ENCODE assay signal across 8 cellular contexts in the genomic region with DNA sequence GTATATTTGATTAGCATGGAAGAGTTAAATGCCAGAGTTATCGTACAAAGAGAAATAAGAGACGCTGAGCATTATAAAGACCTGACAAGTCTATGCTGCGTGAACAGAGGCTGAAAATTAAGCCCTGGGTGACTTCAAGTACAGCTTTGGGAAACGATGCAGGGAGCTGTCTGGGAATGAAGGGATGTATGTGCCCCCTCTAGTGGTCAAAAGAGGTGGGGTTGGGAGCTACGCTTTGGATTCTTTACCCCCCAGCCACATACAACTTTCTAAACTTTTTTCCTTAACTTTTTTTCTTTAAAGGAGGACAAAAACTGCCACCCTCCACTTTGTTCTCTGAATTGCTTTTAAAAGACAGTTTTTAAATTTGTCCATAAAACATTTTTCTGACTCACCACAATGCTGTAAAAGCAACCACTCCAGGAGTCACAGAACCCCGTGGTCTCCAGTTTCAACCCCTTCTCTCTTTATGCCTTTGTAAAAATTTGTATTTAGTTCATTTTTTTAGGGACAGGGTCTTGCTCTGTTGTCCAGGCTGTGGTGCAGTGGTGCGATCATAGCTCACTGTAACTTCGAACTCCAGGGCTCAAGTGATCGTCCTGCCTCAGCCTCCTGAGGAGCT. TPM values are rescaled to one million over a fixed set of nuclear protein-coding genes. Genes with fewer than 3 reads are reported as not detected.
A peak's percentile ranks its signal among the peaks of the same experiment; 100 is the strongest.
DNase-seq lines count a peak whose midpoint lies in the region; ATAC-seq, FAIRE-seq and TF ChIP-seq lines count a peak whose summit lies in the region.

No MANE protein-coding gene starts in this region.

- FAIRE-seq in pancreas (lab: Jason Lieb, UNC) = peak; percentile 43

- H3K9me2 ChIP-seq in Loucy (replicated peaks; ENCODE audit: low read depth, low read length) = no peaks in the 10 kb centered on the region

- no peaks in the 10 kb centered on the region for H3K79me2 ChIP-seq in Loucy (ENCODE audit: insufficient read depth, low read length)

- no peak for TF ChIP-seq POLR2A in gastroesophageal sphincter (IDR thresholded peaks at IDR 0.05)

- H3K9me3 ChIP-seq in Loucy (ENCODE audit: insufficient read depth, low read depth, low read length) (no peaks in the 10 kb centered on the region), gastroesophageal sphincter (no peaks in the 10 kb centered on the region), pancreas (no peaks in the 10 kb centered on the region)

- no peaks in the 10 kb centered on the region for H4K20me1 ChIP-seq in Loucy (ENCODE audit: insufficient read depth, low read length, poor library complexity, severe bottlenecking)

- no peaks in the 10 kb centered on the region for H3K36me3 ChIP-seq in Loucy (ENCODE audit: insufficient read depth, low read length)
- H3K36me3 ChIP-seq in gastroesophageal sphincter = no peaks in the 10 kb centered on the region
- H3K36me3 ChIP-seq in pancreas = no peaks in the 10 kb centered on the region

- no peak for DNase-seq in Right ventricle myocardium inferior (ENCODE audit: missing footprints)
- no peak for DNase-seq in cardiac septum (ENCODE audit: low spot score)
- peak; percentile 23 for DNase-seq in UCSD-AML1 (lab: John Stamatoyannopoulos, UW; ENCODE audit: unreplicated experiment)
- DNase-seq in pancreas = peak in 3 of 6 donors; percentile 24 to 53 (median 35)
- no peak for DNase-seq in activated CD8-positive, alpha-beta memory T cell treated with anti-CD3 and anti-CD28 coated beads, Interleukin-2, amount 50 U/mL, for 4 hours

- H2AFZ ChIP-seq in Loucy (ENCODE audit: low read length) = no peak overlapping the region

- peak; percentile 49 for ATAC-seq in Right ventricle myocardium inferior
- ATAC-seq in gastroesophageal sphincter = no peak
- peak; percentile 68 to 86 (median 81) for ATAC-seq in pancreas
- no peak for ATAC-seq in GM18873 (IDR thresholded peaks at IDR 0.05; ENCODE audit: low FRiP score, unreplicated experiment)

- no peaks in the 10 kb centered on the region for H3K27me3 ChIP-seq in Loucy (ENCODE audit: insufficient read depth, low read length, poor library complexity, severe bottlenecking)
- H3K27me3 ChIP-seq in gastroesophageal sphincter = no peaks in the 10 kb centered on the region
- no peaks in the 10 kb centered on the region for H3K27me3 ChIP-seq in pancreas

- TF ChIP-seq CTCF in Loucy (conservative IDR thresholded peaks at IDR 0.05; ENCODE audit: low read length) = peak; percentile 90
- peak; percentile 64 to 86 (median 78) for TF ChIP-seq CTCF in gastroesophageal sphincter (IDR thresholded peaks at IDR 0.05)
- peak; percentile 58 to 83 (median 76) for TF ChIP-seq CTCF in pancreas (IDR thresholded peaks at IDR 0.05)

- H3K4me3 ChIP-seq in Loucy (ENCODE audit: low read length, poor library complexity, severe bottlenecking) = no peak overlapping the region
- H3K4me3 ChIP-seq in gastroesophageal sphincter = no peak overlapping the region
- no peak overlapping the region for H3K4me3 ChIP-seq in pancreas

- H3F3A ChIP-seq in Loucy (ENCODE audit: low read depth) = no peaks in the 10 kb centered on the region

- H3K4me2 ChIP-seq in Loucy (ENCODE audit: low read depth, low read length, poor library complexity, severe bottlenecking) = no peak overlapping the region

- H3K4me1 ChIP-seq in Loucy (ENCODE audit: insufficient read depth, low read length, poor library complexity, severe bottlenecking) = no peaks in the 10 kb centered on the region
- peaks cover 0 to 2% (median 0%) of the 10 kb centered on the region in 3 donors for H3K4me1 ChIP-seq in gastroesophageal sphincter
- no peaks in the 10 kb centered on the region for H3K4me1 ChIP-seq in pancreas

- intact Hi-C loops in Right ventricle myocardium inferior (cut with DNase I) (loop anchor here (5.0 to 10.0 kb wide), 2 partner anchors 130 to 872 kb away; no protein-coding TSS in a partner anchor), cardiac septum (cut with DNase I) (loop anchor here (10.0 kb wide), 2 partner anchors 542 to 872 kb away; no protein-coding TSS in a partner anchor), pancreas (cut with DNase I) (no loop called here)

- H3K27ac ChIP-seq in gastroesophageal sphincter (no peak overlapping the region), pancreas (no peak overlapping the region)

- 42 to 47% methylated on average over 8 of the region's 9 CpGs for WGBS in gastroesophageal sphincter (ENCODE audit: low coverage in 1 of 2), 2 donors
- 43 to 47% methylated on average over 9 of the region's 9 CpGs for WGBS in pancreas, 2 donors

- no peak for TF ChIP-seq EP300 in gastroesophageal sphincter (IDR thresholded peaks at IDR 0.05)

- H3K9ac ChIP-seq in Loucy (ENCODE audit: low read depth, low read length, poor library complexity, severe bottlenecking) = no peak overlapping the region

RNA-seq across cellular contexts. Expression of gene ZNF664, which starts 59.4 kb away (rescaled TPM):
- 86.6 TPM for total RNA-seq in Right ventricle myocardium inferior
- 94.0 TPM for total RNA-seq in cardiac septum
- 10 to 100 TPM; 58.7 to 95.5 (median 78.2) TPM for total RNA-seq in gastroesophageal sphincter
- 10 to 100 TPM; 45.4 to 72.7 (median 57.6) TPM for total RNA-seq in pancreas
- 10 to 100 TPM; 23.0 to 36.5 TPM for polyA plus RNA-seq in pancreas

RNA-seq across cellular contexts. Expression of gene CCDC92, which starts 59.7 kb away (rescaled TPM):
- total RNA-seq in Right ventricle myocardium inferior (58.2 TPM), cardiac septum (48.3 TPM), gastroesophageal sphincter (10 to 100 TPM; 26.2 to 74.3 (median 34.2) TPM), pancreas (10 to 100 TPM in 5 of 6 donors, 1 to 10 TPM in 1; 9.2 to 18.3 (median 11.3) TPM)
- polyA plus RNA-seq in pancreas = 10 to 100 TPM; 25.6 to 29.4 TPM

Comparison
In these comparisons a context has a peak if more than half of its experiments do, and no peak if none do; other contexts are left out.
1. ATAC-seq: peak in Right ventricle myocardium inferior (single experiment) and pancreas (4 of 4); none in gastroesophageal sphincter (single experiment) and GM18873 (single experiment).
2. intact Hi-C loops: an anchor here in Right ventricle myocardium inferior (5.0 to 10.0 kb wide) and cardiac septum (10.0 kb wide); none called in pancreas.
3. Peak in every context shown above with its lines, with median percentiles within 50 percentile points of each other: CTCF ChIP-seq.